Comparison of ENCODE assay signal across 20 cellular contexts in genomic region chr17:28076138-28076537, GRCh38.
"Had no signal": no experiment of that assay in that cellular context is flagged by ENCODE, and none has a peak within 500 bp of the region (broad histone marks: within the 10 kb centered on the region; RNA-seq: fewer than 3 reads in every experiment).

No MANE protein-coding gene starts in this region.

- H3K4me1 Mint-ChIP-seq: neural crest cell had no signal

- DNase-seq: activated CD4-positive, alpha-beta T cell treated with anti-CD3 and anti-CD28 coated beads for 1 hour; activated CD4-positive, alpha-beta T cell treated with anti-CD3 and anti-CD28 coated beads, Interleukin-2, amount 50 U/mL, for 48 hours; activated CD8-positive, alpha-beta memory T cell treated with anti-CD3 and anti-CD28 coated beads, Interleukin-2, amount 10 ng/mL, durations not matched to agents 7 days and 5 days; activated naive CD4-positive, alpha-beta T cell treated with anti-CD3 and anti-CD28 coated beads, Interleukin-2, amount 10 ng/mL, durations not matched to agents 7 days and 5 days; activated T-cell treated with anti-CD3 and anti-CD28 coated beads, Interleukin-2, amount 50 U/mL, for 24 hours; adrenal gland; effector CD4-positive, alpha-beta T cell; gastrocnemius medialis; head of caudate nucleus; kidney; midbrain; stimulated activated CD4-positive, alpha-beta T cell treated with anti-CD3 and anti-CD28 coated beads, Interleukin-12 subunit alpha, Interleukin-12 subunit beta, amount 100 ng/mL, for 4 hours; stimulated activated CD4-positive, alpha-beta T cell treated with anti-CD3 and anti-CD28 coated beads, Interleukin-1b, Interleukin-23, amount 100 ng/mL, for 48 hours; stimulated activated CD8-positive, alpha-beta memory T cell treated with anti-CD3 and anti-CD28 coated beads, Interleukin-4, amount 100 ng/mL, for 48 hours; T-helper 9 cell; WERI-Rb-1 had no signal

- H3K27ac Mint-ChIP-seq: activated CD8-positive, alpha-beta memory T cell treated with anti-CD3 and anti-CD28 coated beads, Interleukin-2, amount 10 ng/mL, durations not matched to agents 7 days and 5 days; activated naive CD4-positive, alpha-beta T cell treated with anti-CD3 and anti-CD28 coated beads, Interleukin-2, amount 10 ng/mL, durations not matched to agents 7 days and 5 days; activated T-cell treated with anti-CD3 and anti-CD28 coated beads, Interleukin-2, amount 50 U/mL, for 24 hours had no signal

- ATAC-seq: activated CD8-positive, alpha-beta memory T cell treated with anti-CD3 and anti-CD28 coated beads, Interleukin-2, amount 10 ng/mL, durations not matched to agents 7 days and 5 days; esophagus mucosa; gastrocnemius medialis; left lobe of liver had no signal

- H3K27me3 Mint-ChIP-seq: activated CD8-positive, alpha-beta memory T cell treated with anti-CD3 and anti-CD28 coated beads, Interleukin-2, amount 10 ng/mL, durations not matched to agents 7 days and 5 days; activated naive CD4-positive, alpha-beta T cell treated with anti-CD3 and anti-CD28 coated beads, Interleukin-2, amount 10 ng/mL, durations not matched to agents 7 days and 5 days; activated T-cell treated with anti-CD3 and anti-CD28 coated beads, Interleukin-2, amount 50 U/mL, for 24 hours; progenitor cell of endocrine pancreas had no signal

- H3K4me3 Mint-ChIP-seq: activated CD8-positive, alpha-beta memory T cell treated with anti-CD3 and anti-CD28 coated beads, Interleukin-2, amount 10 ng/mL, durations not matched to agents 7 days and 5 days; activated naive CD4-positive, alpha-beta T cell treated with anti-CD3 and anti-CD28 coated beads, Interleukin-2, amount 10 ng/mL, durations not matched to agents 7 days and 5 days; activated T-cell treated with anti-CD3 and anti-CD28 coated beads, Interleukin-2, amount 50 U/mL, for 24 hours; neural crest cell had no signal
